1 cellular context compared by ENCODE assay signal in the genomic region with DNA sequence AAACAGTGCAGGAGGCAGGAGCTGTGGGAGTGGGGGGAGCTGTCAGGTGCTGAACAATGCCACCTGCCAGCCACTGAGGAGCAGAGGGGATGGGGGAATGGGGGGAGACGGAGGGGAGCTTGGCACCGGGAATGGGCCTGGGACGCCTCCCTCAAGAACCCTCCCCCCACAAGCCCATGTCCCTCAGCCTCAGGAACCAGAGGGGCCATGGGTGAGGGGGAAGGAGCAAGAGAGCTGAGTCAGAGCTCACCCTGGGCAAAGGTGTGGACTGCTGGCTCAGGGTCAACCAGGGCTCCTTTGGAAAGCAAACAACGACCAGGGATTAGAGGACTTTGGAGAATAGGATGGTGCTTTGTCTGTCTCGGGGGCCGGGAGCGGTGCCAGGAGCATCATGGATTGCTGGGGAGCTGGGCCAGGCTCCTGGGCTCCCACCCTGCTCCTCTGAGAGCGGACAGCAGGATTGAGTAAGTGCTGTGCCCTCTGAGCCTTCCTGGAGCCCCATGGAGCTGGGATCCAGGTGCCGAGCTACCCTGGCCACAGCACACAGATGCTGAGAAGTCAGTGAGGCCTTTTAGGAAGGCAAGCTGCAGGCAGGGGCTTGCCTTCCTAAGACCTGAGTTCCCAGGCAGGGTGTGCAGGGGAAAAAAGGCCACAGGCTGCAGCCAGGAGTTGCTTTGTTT.
TF ChIP-seq lines count a peak whose summit lies in the region.
"Not testable (repeated sequence)": the region's sequence is repeated elsewhere in the genome, so short reads cannot be mapped to it uniquely, and the experiment has no call there.

No MANE protein-coding gene starts in this region.

TF ChIP-seq in HepG2, 621 proteins besides CTCF, POLR2A, EP300 and RAD21 (continued from another document and continues in another):
- TF ChIP-seq, protein P1, sequence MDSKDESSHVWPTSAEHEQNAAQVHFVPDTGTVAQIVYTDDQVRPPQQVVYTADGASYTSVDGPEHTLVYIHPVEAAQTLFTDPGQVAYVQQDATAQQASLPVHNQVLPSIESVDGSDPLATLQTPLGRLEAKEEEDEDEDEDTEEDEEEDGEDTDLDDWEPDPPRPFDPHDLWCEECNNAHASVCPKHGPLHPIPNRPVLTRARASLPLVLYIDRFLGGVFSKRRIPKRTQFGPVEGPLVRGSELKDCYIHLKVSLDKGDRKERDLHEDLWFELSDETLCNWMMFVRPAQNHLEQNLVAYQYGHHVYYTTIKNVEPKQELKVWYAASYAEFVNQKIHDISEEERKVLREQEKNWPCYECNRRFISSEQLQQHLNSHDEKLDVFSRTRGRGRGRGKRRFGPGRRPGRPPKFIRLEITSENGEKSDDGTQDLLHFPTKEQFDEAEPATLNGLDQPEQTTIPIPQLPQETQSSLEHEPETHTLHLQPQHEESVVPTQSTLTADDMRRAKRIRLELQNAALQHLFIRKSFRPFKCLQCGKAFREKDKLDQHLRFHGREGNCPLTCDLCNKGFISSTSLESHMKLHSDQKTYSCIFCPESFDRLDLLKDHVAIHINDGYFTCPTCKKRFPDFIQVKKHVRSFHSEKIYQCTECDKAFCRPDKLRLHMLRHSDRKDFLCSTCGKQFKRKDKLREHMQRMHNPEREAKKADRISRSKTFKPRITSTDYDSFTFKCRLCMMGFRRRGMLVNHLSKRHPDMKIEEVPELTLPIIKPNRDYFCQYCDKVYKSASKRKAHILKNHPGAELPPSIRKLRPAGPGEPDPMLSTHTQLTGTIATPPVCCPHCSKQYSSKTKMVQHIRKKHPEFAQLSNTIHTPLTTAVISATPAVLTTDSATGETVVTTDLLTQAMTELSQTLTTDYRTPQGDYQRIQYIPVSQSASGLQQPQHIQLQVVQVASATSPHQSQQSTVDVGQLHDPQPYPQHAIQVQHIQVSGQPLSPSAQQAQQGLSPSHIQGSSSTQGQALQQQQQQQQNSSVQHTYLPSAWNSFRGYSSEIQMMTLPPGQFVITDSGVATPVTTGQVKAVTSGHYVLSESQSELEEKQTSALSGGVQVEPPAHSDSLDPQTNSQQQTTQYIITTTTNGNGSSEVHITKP (CRISPR knock-in tag; IDR thresholded peaks at IDR 0.05; ENCODE audit: low read depth) = 0 out of 2 replicates have a peak, but pooled peaks have one; percentile 30
- 0 out of 2 replicates have a peak, but pooled peaks have one; percentile 55 for TF ChIP-seq CC2D1A (CRISPR knock-in tag; IDR thresholded peaks at IDR 0.05)
- 0 out of 2 replicates have a peak, but pooled peaks have one; percentile 38 for TF ChIP-seq ZNF543 (CRISPR knock-in tag; IDR thresholded peaks at IDR 0.05)
- TF ChIP-seq NR2C2 (CRISPR knock-in tag; IDR thresholded peaks at IDR 0.05; ENCODE audit: borderline replicate concordance) = peak; percentile 50
- peak; percentile 88 for TF ChIP-seq SKI (IDR thresholded peaks at IDR 0.05; ENCODE audit: partially characterized antibody)
- peak; percentile 54; the same call in 1 of the 2 replicates for TF ChIP-seq ZNF749 (CRISPR knock-in tag; IDR thresholded peaks at IDR 0.05; ENCODE audit: borderline replicate concordance)
- TF ChIP-seq, protein P2, sequence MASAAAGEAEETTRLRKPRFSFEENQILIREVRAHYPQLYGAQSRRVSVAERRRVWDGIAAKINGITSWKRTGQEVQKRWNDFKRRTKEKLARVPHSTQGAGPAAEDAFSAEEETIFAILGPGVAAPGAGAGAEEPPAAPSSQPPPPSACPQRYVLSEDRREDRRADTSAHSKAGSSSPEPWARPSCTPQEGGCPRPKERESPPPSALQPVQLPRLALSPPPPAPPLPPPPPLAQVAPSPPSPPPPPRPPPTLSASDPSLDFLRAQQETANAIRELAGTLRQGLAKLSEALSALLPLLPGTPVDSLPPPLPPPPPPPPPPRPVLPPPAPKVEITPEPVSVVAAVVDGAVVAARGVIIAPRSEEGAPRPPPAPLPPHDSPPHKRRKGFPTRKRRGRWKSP (CRISPR knock-in tag; IDR thresholded peaks at IDR 0.05) = peak; percentile 60; the same call in 1 of the 2 replicates
- TF ChIP-seq CEBPB (IDR thresholded peaks at IDR 0.05; ENCODE audit: borderline replicate concordance, low read depth, low read length) = peak; percentile 68
- TF ChIP-seq TBL1XR1 (IDR thresholded peaks at IDR 0.05; ENCODE audit: borderline replicate concordance, low read length, partially characterized antibody) = peak; percentile 38
- TF ChIP-seq, protein P3, sequence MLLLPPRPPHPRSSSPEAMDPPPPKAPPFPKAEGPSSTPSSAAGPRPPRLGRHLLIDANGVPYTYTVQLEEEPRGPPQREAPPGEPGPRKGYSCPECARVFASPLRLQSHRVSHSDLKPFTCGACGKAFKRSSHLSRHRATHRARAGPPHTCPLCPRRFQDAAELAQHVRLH (CRISPR knock-in tag; IDR thresholded peaks at IDR 0.05; ENCODE audit: borderline replicate concordance, low read depth) = peak; percentile 29; the same call in 1 of the 2 replicates
- TF ChIP-seq, protein P4, sequence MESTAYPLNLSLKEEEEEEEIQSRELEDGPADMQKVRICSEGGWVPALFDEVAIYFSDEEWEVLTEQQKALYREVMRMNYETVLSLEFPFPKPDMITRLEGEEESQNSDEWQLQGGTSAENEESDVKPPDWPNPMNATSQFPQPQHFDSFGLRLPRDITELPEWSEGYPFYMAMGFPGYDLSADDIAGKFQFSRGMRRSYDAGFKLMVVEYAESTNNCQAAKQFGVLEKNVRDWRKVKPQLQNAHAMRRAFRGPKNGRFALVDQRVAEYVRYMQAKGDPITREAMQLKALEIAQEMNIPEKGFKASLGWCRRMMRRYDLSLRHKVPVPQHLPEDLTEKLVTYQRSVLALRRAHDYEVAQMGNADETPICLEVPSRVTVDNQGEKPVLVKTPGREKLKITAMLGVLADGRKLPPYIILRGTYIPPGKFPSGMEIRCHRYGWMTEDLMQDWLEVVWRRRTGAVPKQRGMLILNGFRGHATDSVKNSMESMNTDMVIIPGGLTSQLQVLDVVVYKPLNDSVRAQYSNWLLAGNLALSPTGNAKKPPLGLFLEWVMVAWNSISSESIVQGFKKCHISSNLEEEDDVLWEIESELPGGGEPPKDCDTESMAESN (CRISPR knock-in tag; conservative IDR thresholded peaks at IDR 0.05) = peak; percentile 66; the same call in 1 of the 2 replicates
- peak; percentile 78 for TF ChIP-seq ZNF121 (CRISPR knock-in tag; IDR thresholded peaks at IDR 0.05)
- TF ChIP-seq SOX5 (CRISPR knock-in tag; IDR thresholded peaks at IDR 0.05; ENCODE audit: borderline replicate concordance) = peak; percentile 91
- TF ChIP-seq ZMYM4 (CRISPR knock-in tag; IDR thresholded peaks at IDR 0.05) = peak; percentile 47; the same call in 1 of the 2 replicates
- 0 out of 2 replicates have a peak, but pooled peaks have one; percentile 47 for TF ChIP-seq PCBP1 (IDR thresholded peaks at IDR 0.05; ENCODE audit: borderline replicate concordance, low read depth, low read length)
- peak; percentile 27; the same call in 1 of the 2 replicates for TF ChIP-seq ZNF792 (CRISPR knock-in tag; IDR thresholded peaks at IDR 0.05)
- TF ChIP-seq, protein P5, sequence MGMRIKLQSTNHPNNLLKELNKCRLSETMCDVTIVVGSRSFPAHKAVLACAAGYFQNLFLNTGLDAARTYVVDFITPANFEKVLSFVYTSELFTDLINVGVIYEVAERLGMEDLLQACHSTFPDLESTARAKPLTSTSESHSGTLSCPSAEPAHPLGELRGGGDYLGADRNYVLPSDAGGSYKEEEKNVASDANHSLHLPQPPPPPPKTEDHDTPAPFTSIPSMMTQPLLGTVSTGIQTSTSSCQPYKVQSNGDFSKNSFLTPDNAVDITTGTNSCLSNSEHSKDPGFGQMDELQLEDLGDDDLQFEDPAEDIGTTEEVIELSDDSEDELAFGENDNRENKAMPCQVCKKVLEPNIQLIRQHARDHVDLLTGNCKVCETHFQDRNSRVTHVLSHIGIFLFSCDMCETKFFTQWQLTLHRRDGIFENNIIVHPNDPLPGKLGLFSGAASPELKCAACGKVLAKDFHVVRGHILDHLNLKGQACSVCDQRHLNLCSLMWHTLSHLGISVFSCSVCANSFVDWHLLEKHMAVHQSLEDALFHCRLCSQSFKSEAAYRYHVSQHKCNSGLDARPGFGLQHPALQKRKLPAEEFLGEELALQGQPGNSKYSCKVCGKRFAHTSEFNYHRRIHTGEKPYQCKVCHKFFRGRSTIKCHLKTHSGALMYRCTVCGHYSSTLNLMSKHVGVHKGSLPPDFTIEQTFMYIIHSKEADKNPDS (CRISPR knock-in tag; IDR thresholded peaks at IDR 0.05) = peak; percentile 56; the same call in 1 of the 2 replicates
- TF ChIP-seq ZNF564 (CRISPR knock-in tag; IDR thresholded peaks at IDR 0.05) = 0 out of 2 replicates have a peak, but pooled peaks have one; percentile 20
- TF ChIP-seq FOSL2 (CRISPR knock-in tag; IDR thresholded peaks at IDR 0.05) = peak; percentile 94
- peak; percentile 88; the same call in 1 of the 2 replicates for TF ChIP-seq MTA1 (CRISPR knock-in tag; IDR thresholded peaks at IDR 0.05; ENCODE audit: borderline replicate concordance)
- TF ChIP-seq, protein P6, sequence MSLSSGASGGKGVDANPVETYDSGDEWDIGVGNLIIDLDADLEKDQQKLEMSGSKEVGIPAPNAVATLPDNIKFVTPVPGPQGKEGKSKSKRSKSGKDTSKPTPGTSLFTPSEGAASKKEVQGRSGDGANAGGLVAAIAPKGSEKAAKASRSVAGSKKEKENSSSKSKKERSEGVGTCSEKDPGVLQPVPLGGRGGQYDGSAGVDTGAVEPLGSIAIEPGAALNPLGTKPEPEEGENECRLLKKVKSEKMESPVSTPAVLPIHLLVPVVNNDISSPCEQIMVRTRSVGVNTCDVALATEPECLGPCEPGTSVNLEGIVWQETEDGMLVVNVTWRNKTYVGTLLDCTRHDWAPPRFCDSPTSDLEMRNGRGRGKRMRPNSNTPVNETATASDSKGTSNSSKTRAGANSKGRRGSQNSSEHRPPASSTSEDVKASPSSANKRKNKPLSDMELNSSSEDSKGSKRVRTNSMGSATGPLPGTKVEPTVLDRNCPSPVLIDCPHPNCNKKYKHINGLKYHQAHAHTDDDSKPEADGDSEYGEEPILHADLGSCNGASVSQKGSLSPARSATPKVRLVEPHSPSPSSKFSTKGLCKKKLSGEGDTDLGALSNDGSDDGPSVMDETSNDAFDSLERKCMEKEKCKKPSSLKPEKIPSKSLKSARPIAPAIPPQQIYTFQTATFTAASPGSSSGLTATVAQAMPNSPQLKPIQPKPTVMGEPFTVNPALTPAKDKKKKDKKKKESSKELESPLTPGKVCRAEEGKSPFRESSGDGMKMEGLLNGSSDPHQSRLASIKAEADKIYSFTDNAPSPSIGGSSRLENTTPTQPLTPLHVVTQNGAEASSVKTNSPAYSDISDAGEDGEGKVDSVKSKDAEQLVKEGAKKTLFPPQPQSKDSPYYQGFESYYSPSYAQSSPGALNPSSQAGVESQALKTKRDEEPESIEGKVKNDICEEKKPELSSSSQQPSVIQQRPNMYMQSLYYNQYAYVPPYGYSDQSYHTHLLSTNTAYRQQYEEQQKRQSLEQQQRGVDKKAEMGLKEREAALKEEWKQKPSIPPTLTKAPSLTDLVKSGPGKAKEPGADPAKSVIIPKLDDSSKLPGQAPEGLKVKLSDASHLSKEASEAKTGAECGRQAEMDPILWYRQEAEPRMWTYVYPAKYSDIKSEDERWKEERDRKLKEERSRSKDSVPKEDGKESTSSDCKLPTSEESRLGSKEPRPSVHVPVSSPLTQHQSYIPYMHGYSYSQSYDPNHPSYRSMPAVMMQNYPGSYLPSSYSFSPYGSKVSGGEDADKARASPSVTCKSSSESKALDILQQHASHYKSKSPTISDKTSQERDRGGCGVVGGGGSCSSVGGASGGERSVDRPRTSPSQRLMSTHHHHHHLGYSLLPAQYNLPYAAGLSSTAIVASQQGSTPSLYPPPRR (CRISPR knock-in tag; IDR thresholded peaks at IDR 0.05; ENCODE audit: borderline replicate concordance) = peak; percentile 61; the same call in 1 of the 2 replicates
- TF ChIP-seq ZNF331 (CRISPR knock-in tag; IDR thresholded peaks at IDR 0.05) = peak; percentile 76; the same call in 1 of the 2 replicates
- TF ChIP-seq YY1 (IDR thresholded peaks at IDR 0.05; ENCODE audit: insufficient read depth, insufficient replicate concordance, low read depth, low read length) = peak; percentile 44
- 0 out of 2 replicates have a peak, but pooled peaks have one; percentile 42 for TF ChIP-seq CBFB (CRISPR knock-in tag; IDR thresholded peaks at IDR 0.05)
- TF ChIP-seq ZNF768 (CRISPR knock-in tag; IDR thresholded peaks at IDR 0.05) = peak; percentile 59; the same call in 1 of the 2 replicates
- TF ChIP-seq ZNF546 (CRISPR knock-in tag; conservative IDR thresholded peaks at IDR 0.05) = 0 out of 2 replicates have a peak, but pooled peaks have one; percentile 60
- peak; percentile 38; the same call in 1 of the 2 replicates for TF ChIP-seq TARDBP (CRISPR knock-in tag; IDR thresholded peaks at IDR 0.05)
- peak; percentile 65 for TF ChIP-seq DMAP1 (CRISPR knock-in tag; IDR thresholded peaks at IDR 0.05)
- 0 out of 2 replicates have a peak, but pooled peaks have one; percentile 51 for TF ChIP-seq NR2F2 (IDR thresholded peaks at IDR 0.05; ENCODE audit: borderline replicate concordance, low read depth)
- peak; percentile 44; the same call in 1 of the 2 replicates for TF ChIP-seq KDM5B (CRISPR knock-in tag; IDR thresholded peaks at IDR 0.05; ENCODE audit: borderline replicate concordance)
- TF ChIP-seq JUND (CRISPR knock-in tag; IDR thresholded peaks at IDR 0.05) = peak; percentile 85; the same call in 1 of the 2 replicates
- TF ChIP-seq ZKSCAN8 (CRISPR knock-in tag; IDR thresholded peaks at IDR 0.05; ENCODE audit: borderline replicate concordance) = peak; percentile 39; the same call in 1 of the 2 replicates
- TF ChIP-seq FOXO1 (CRISPR knock-in tag; IDR thresholded peaks at IDR 0.05) = peak; percentile 67; the same call in 1 of the 2 replicates
- peak; percentile 51; the same call in 1 of the 2 replicates for TF ChIP-seq ZNF253 (CRISPR knock-in tag; IDR thresholded peaks at IDR 0.05; ENCODE audit: borderline replicate concordance)
- TF ChIP-seq ESRRA (CRISPR knock-in tag; IDR thresholded peaks at IDR 0.05; ENCODE audit: low read depth) = peak; percentile 63; the same call in 1 of the 2 replicates
- TF ChIP-seq CREM (IDR thresholded peaks at IDR 0.05) = peak; percentile 58; the same call in 1 of the 2 replicates
- TF ChIP-seq CREM (CRISPR knock-in tag; IDR thresholded peaks at IDR 0.05) = not testable (repeated sequence)
- peak; percentile 53; the same call in 1 of the 2 replicates for TF ChIP-seq ZFX (CRISPR knock-in tag; IDR thresholded peaks at IDR 0.05; ENCODE audit: low read depth)
- peak; percentile 92 for TF ChIP-seq RXRB (CRISPR knock-in tag; IDR thresholded peaks at IDR 0.05; ENCODE audit: borderline replicate concordance)
- TF ChIP-seq, protein P7, sequence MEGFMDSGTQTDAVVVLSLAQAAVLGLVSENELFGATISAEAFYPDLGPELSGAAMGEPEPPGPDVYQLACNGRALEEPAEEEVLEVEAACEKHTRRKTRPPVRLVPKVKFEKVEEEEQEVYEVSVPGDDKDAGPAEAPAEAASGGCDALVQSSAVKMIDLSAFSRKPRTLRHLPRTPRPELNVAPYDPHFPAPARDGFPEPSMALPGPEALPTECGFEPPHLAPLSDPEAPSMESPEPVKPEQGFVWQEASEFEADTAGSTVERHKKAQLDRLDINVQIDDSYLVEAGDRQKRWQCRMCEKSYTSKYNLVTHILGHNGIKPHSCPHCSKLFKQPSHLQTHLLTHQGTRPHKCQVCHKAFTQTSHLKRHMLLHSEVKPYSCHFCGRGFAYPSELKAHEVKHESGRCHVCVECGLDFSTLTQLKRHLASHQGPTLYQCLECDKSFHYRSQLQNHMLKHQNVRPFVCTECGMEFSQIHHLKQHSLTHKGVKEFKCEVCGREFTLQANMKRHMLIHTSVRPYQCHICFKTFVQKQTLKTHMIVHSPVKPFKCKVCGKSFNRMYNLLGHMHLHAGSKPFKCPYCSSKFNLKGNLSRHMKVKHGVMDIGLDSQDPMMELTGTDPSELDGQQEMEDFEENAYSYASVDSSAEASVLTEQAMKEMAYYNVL (CRISPR knock-in tag; IDR thresholded peaks at IDR 0.05; ENCODE audit: borderline replicate concordance) = peak; percentile 89; the same call in 1 of the 2 replicates
